Comparison of ENCODE assay signal across 11 cellular contexts in the genomic region with DNA sequence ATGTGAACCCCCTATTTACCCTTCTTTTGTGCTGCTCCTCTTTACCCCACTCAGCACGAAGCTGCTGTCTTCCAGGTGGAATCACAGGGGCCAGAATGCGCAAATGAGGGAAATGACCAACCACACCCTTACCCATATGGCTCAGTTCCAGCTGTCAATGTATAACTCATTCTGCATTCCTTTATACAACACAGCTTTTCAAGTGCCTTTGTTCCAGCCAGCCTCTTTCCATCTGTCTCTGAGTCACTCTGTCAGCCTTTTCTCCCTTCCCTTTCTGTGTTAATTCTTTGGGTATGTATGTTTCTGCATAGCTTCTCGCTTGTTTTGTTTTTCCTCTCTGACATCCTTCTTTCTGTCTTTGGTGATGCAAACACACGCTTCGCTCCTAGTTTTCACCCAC. TPM values are rescaled to one million over a fixed set of nuclear protein-coding genes. Genes with fewer than 3 reads are reported as not detected.
A peak's percentile ranks its signal among the peaks of the same experiment; 100 is the strongest.
DNase-seq lines count a peak whose midpoint lies in the region; ATAC-seq and FAIRE-seq lines count a peak whose summit lies in the region.
"Had no signal": no experiment of that assay in that cellular context is flagged by ENCODE, and none has a peak within 500 bp of the region (broad histone marks: within the 10 kb centered on the region; RNA-seq: fewer than 3 reads in every experiment).

No MANE protein-coding gene starts in this region.

- no peak overlapping the region for H3K4me3 ChIP-seq in aorta (ENCODE audit: low read length in 2 of 2)

- DNase-seq in DMS53 (lab: John Stamatoyannopoulos, UW) = peak; percentile 79
- DNase-seq in NCI-H345 treated with DMSO at 0.1 percent for 48 hours (lab: John Stamatoyannopoulos, UW; ENCODE audit: unreplicated experiment) = peak; percentile 3
- DNase-seq in dermis microvascular lymphatic vessel endothelial cell (ENCODE audit: low read depth in 2 of 2) = peak; percentile 17 to 66
- peak; percentile 12 for DNase-seq in myocyte (ENCODE audit: low read depth)
- DNase-seq in HTR-8/SVneo (ENCODE audit: insufficient read length, low spot score) = no peak
- no peak for DNase-seq in aorta
- no peak for DNase-seq in activated naive CD4-positive, alpha-beta T cell treated with anti-CD3 and anti-CD28 coated beads, Interleukin-2, amount 10 ng/mL, durations not matched to agents 7 days and 5 days
- DNase-seq: GF-D8 had no signal

- WGBS in aorta, 2 donors = 77 to 96% methylated on average over 5 of the region's 5 CpGs

- CTCF ChIA-PET in activated naive CD4-positive, alpha-beta T cell treated with anti-CD3 and anti-CD28 coated beads, Interleukin-2, amount 10 ng/mL, durations not matched to agents 7 days and 5 days (lab: Charles Lee) = no interaction called here

- no peaks in the 10 kb centered on the region for H3K9me3 Mint-ChIP-seq in activated naive CD4-positive, alpha-beta T cell treated with anti-CD3 and anti-CD28 coated beads, Interleukin-2, amount 10 ng/mL, durations not matched to agents 7 days and 5 days
- H3K9me3 Mint-ChIP-seq: neural crest cell; T-helper 2 cell treated with Interferon-gamma antibody and Interleukin-4, amounts not matched to agents 5 μg/mL and 100 μg/mL, for 36 hours had no signal

- no peak overlapping the region for H3K27ac ChIP-seq in aorta (ENCODE audit: low read depth in 1 of 2, low read length in 2 of 2)

- H3K27ac Mint-ChIP-seq in activated naive CD4-positive, alpha-beta T cell treated with anti-CD3 and anti-CD28 coated beads, Interleukin-2, amount 10 ng/mL, durations not matched to agents 7 days and 5 days = no peak overlapping the region
- H3K27ac Mint-ChIP-seq: T-helper 2 cell treated with Interferon-gamma antibody and Interleukin-4, amounts not matched to agents 5 μg/mL and 100 μg/mL, for 36 hours had no signal

- H3K27me3 ChIP-seq in aorta (ENCODE audit: control insufficient read depth in 1 of 2, insufficient read depth in 2 of 2, low read length in 1 of 2) = no peaks in the 10 kb centered on the region

- ATAC-seq in GM18907 (IDR thresholded peaks at IDR 0.05; ENCODE audit: unreplicated experiment) = no peak
- no peak for ATAC-seq in aorta (ENCODE audit: low FRiP score)

- H3K4me1 Mint-ChIP-seq in activated naive CD4-positive, alpha-beta T cell treated with anti-CD3 and anti-CD28 coated beads, Interleukin-2, amount 10 ng/mL, durations not matched to agents 7 days and 5 days = no peaks in the 10 kb centered on the region

- no peaks in the 10 kb centered on the region for H3K36me3 Mint-ChIP-seq in activated naive CD4-positive, alpha-beta T cell treated with anti-CD3 and anti-CD28 coated beads, Interleukin-2, amount 10 ng/mL, durations not matched to agents 7 days and 5 days

- intact Hi-C loops in aorta (cut with DNase I) = no loop called here

- H3K36me3 ChIP-seq in aorta (ENCODE audit: control insufficient read depth in 1 of 2, insufficient read depth in 2 of 2, low read length in 1 of 2) = peaks cover 0 to 3% of the 10 kb centered on the region in 2 donors

- no peaks in the 10 kb centered on the region for H3K4me1 ChIP-seq in aorta (ENCODE audit: control insufficient read depth in 1 of 2, insufficient read depth in 2 of 2, low read length in 2 of 2)

- FAIRE-seq in HTR-8/SVneo (lab: Jason Lieb, UNC) = no peak

- H3K4me3 Mint-ChIP-seq in activated naive CD4-positive, alpha-beta T cell treated with anti-CD3 and anti-CD28 coated beads, Interleukin-2, amount 10 ng/mL, durations not matched to agents 7 days and 5 days = no peak overlapping the region
- H3K4me3 Mint-ChIP-seq: neural crest cell; T-helper 2 cell treated with Interferon-gamma antibody and Interleukin-4, amounts not matched to agents 5 μg/mL and 100 μg/mL, for 36 hours had no signal

- no peaks in the 10 kb centered on the region for H3K9me3 ChIP-seq in aorta (ENCODE audit: control insufficient read depth, low read length)

- no peaks in the 10 kb centered on the region for H3K27me3 Mint-ChIP-seq in activated naive CD4-positive, alpha-beta T cell treated with anti-CD3 and anti-CD28 coated beads, Interleukin-2, amount 10 ng/mL, durations not matched to agents 7 days and 5 days

RNA-seq across cellular contexts. Expression of gene RS1, which starts 54.6 kb away (rescaled TPM):
- total RNA-seq in dermis microvascular lymphatic vessel endothelial cell (not detected in 2 replicates), myocyte (not detected in 2 replicates), aorta (not detected)
- polyA plus RNA-seq in myocyte (2012) = 0.03 TPM
- not detected for polyA plus RNA-seq in aorta
- total RNA-seq: neural crest cell had no signal

Comparison
In these comparisons a context has a peak if more than half of its experiments do, and no peak if none do; other contexts are left out.
1. DNase-seq: peak in DMS53 (single experiment), NCI-H345 treated with DMSO at 0.1 percent for 48 hours (single experiment), dermis microvascular lymphatic vessel endothelial cell (2 of 2) and myocyte (single experiment); none in HTR-8/SVneo (single experiment), aorta (0 of 2) and activated naive CD4-positive, alpha-beta T cell treated with anti-CD3 and anti-CD28 coated beads, Interleukin-2, amount 10 ng/mL, durations not matched to agents 7 days and 5 days (single experiment).